ENCODE assay signal across 20 cellular contexts in genomic region chr6:89667872-89668556, GRCh38. TPM values are rescaled to one million over a fixed set of nuclear protein-coding genes. Genes with fewer than 3 reads are reported as not detected.
A peak's percentile ranks its signal among the peaks of the same experiment; 100 is the strongest.
DNase-seq lines count a peak whose midpoint lies in the region; ATAC-seq and TF ChIP-seq lines count a peak whose summit lies in the region.
"Had no signal": no experiment of that assay in that cellular context is flagged by ENCODE, and none has a peak within 500 bp of the region (broad histone marks: within the 10 kb centered on the region; RNA-seq: fewer than 3 reads in every experiment).

No MANE protein-coding gene starts in this region.

- peaks cover 30% of the 10 kb centered on the region for H3K36me3 Mint-ChIP-seq in endothelial cell (ENCODE audit: low read depth, unreplicated experiment)

- no peak overlapping the region for H3K4me3 Mint-ChIP-seq in endothelial cell (ENCODE audit: unreplicated experiment)
- H3K4me3 Mint-ChIP-seq: naive thymus-derived CD4-positive, alpha-beta T cell; stimulated activated naive CD8-positive, alpha-beta T cell treated with anti-CD3 and anti-CD28 coated beads, Interleukin-15, Interleukin-2, amounts not matched to agents 100 ng/mL and 50 ng/mL, for 24 hours had no signal

- no peaks in the 10 kb centered on the region for H3K27me3 Mint-ChIP-seq in endothelial cell (ENCODE audit: unreplicated experiment)
- H3K27me3 Mint-ChIP-seq: naive thymus-derived CD4-positive, alpha-beta T cell; stimulated activated naive CD8-positive, alpha-beta T cell treated with anti-CD3 and anti-CD28 coated beads, Interleukin-15, Interleukin-2, amounts not matched to agents 100 ng/mL and 50 ng/mL, for 24 hours had no signal

- no peak overlapping the region for H3K56ac ChIP-seq in mesendoderm (ENCODE audit: low read length)

- H2BK15ac ChIP-seq in mesendoderm (replicated peaks; ENCODE audit: low read depth) = no peak overlapping the region

- H3K27ac Mint-ChIP-seq in endothelial cell (ENCODE audit: unreplicated experiment) = peak overlapping the region; percentile 72
- H3K27ac Mint-ChIP-seq: stimulated activated naive CD8-positive, alpha-beta T cell treated with anti-CD3 and anti-CD28 coated beads, Interleukin-15, Interleukin-2, amounts not matched to agents 100 ng/mL and 50 ng/mL, for 24 hours had no signal

- H3K36me3 ChIP-seq in NT2/D1 (ENCODE audit: insufficient read depth, insufficient read length, low read length) (peaks cover 74% of the 10 kb centered on the region), mesendoderm (ENCODE audit: control insufficient read depth, insufficient read depth, low read length) (peaks cover 9% of the 10 kb centered on the region)

- H4K5ac ChIP-seq in mesendoderm (ENCODE audit: low read length) = no peak overlapping the region

- no peaks in the 10 kb centered on the region for H3K4me1 Mint-ChIP-seq in endothelial cell (ENCODE audit: unreplicated experiment)
- H3K4me1 Mint-ChIP-seq: naive thymus-derived CD4-positive, alpha-beta T cell had no signal

- DNase-seq in EL = peak; percentile 11
- peak; percentile 70 for DNase-seq in NT2/D1 (ENCODE audit: low read depth, low spot score)
- no peak for DNase-seq in endothelial cell (ENCODE audit: low spot score)
- peak; percentile 94 for DNase-seq in mesendoderm
- no peak for DNase-seq in middle frontal gyrus (ENCODE audit: extremely low spot score, low spot score)
- DNase-seq in 8988T = no peak
- DNase-seq: activated CD4-positive, alpha-beta T cell treated with anti-CD3 and anti-CD28 coated beads for 1 hour; activated CD8-positive, alpha-beta memory T cell treated with anti-CD3 and anti-CD28 coated beads, Interleukin-2, amount 50 U/mL, for 48 hours; activated naive CD4-positive, alpha-beta T cell treated with anti-CD3 and anti-CD28 coated beads, Interleukin-2, amount 50 U/mL, for 16 hours; BE2C; heart right ventricle; Karpas-422; left ventricle myocardium superior; naive thymus-derived CD4-positive, alpha-beta T cell; NCI-H1436 treated with DMSO at 0.1 percent for 48 hours; NCI-H345; NK-92 treated with Interleukin-12 subunit alpha and Interleukin-12 subunit beta, amount 100 ng/mL, for 24 hours had no signal

- no peak overlapping the region for H3K23ac ChIP-seq in mesendoderm (ENCODE audit: low read length)

- no CpG with 5 or more reads among the region's 5 CpGs for WGBS in mesendoderm (ENCODE audit: extremely low coverage, insufficient coverage, low lambda C conversion rate)

- ATAC-seq in GM18870 (IDR thresholded peaks at IDR 0.05; ENCODE audit: unreplicated experiment) = no peak
- ATAC-seq in GM18861 (IDR thresholded peaks at IDR 0.05; ENCODE audit: unreplicated experiment) = no peak
- ATAC-seq: naive thymus-derived CD4-positive, alpha-beta T cell had no signal

- H3K79me1 ChIP-seq in mesendoderm (ENCODE audit: low read length) = no peaks in the 10 kb centered on the region

- peak overlapping the region; percentile 85 for H3K27ac ChIP-seq in mesendoderm (ENCODE audit: low read depth, low read length)

- H3K9ac ChIP-seq in NT2/D1 (ENCODE audit: insufficient read length, low read depth) (no peak overlapping the region), mesendoderm (ENCODE audit: low read length) (no peak overlapping the region)

- no peak overlapping the region for H2BK120ac ChIP-seq in mesendoderm (ENCODE audit: low read depth, low read length)

- H3K27me3 ChIP-seq in NT2/D1 (ENCODE audit: insufficient read depth, insufficient read length) = no peaks in the 10 kb centered on the region
- no peaks in the 10 kb centered on the region for H3K27me3 ChIP-seq in mesendoderm (ENCODE audit: insufficient read depth, low read length, poor library complexity)
- H3K27me3 ChIP-seq: BE2C, heart right ventricle had no signal

- H3K4ac ChIP-seq in mesendoderm (ENCODE audit: low read depth, low read length) = no peak overlapping the region

- no peak overlapping the region for H3K4me2 ChIP-seq in mesendoderm (ENCODE audit: low read length)

- H3K9me3 Mint-ChIP-seq in endothelial cell (ENCODE audit: unreplicated experiment) = no peaks in the 10 kb centered on the region
- H3K9me3 Mint-ChIP-seq: naive thymus-derived CD4-positive, alpha-beta T cell; stimulated activated naive CD8-positive, alpha-beta T cell treated with anti-CD3 and anti-CD28 coated beads, Interleukin-15, Interleukin-2, amounts not matched to agents 100 ng/mL and 50 ng/mL, for 24 hours had no signal

- H3K18ac ChIP-seq in mesendoderm (ENCODE audit: low read length) = no peak overlapping the region

- no peaks in the 10 kb centered on the region for H3K9me3 ChIP-seq in NT2/D1 (ENCODE audit: insufficient read depth, low read length)
- H3K9me3 ChIP-seq: BE2C, heart right ventricle had no signal

- H2AK5ac ChIP-seq in mesendoderm (ENCODE audit: low read length) = no peak overlapping the region

- H3K4me1 ChIP-seq in NT2/D1 (ENCODE audit: insufficient read depth, insufficient read length) = no peaks in the 10 kb centered on the region
- H3K4me1 ChIP-seq in mesendoderm (ENCODE audit: control insufficient read depth, low read depth, low read length) = peaks cover 3% of the 10 kb centered on the region
- H3K4me1 ChIP-seq: BE2C had no signal

- H3K79me2 ChIP-seq in mesendoderm (ENCODE audit: control insufficient read depth, insufficient read depth, low read length) = no peaks in the 10 kb centered on the region

- no peak overlapping the region for H4K8ac ChIP-seq in mesendoderm (ENCODE audit: low read depth, low read length)

- no peak for TF ChIP-seq CTCF in endothelial cell (IDR thresholded peaks at IDR 0.05; ENCODE audit: unreplicated experiment)

- peak overlapping the region; percentile 16 for H2BK5ac ChIP-seq in mesendoderm (ENCODE audit: low read length)

- H3K4me3 ChIP-seq in NT2/D1 (ENCODE audit: insufficient read length, low read depth) = no peak overlapping the region
- H3K4me3 ChIP-seq in mesendoderm (ENCODE audit: low read length) = no peak overlapping the region
- H3K4me3 ChIP-seq: heart right ventricle had no signal

RNA-seq across cellular contexts. Expression of gene LYRM2, which starts 29.5 kb away (rescaled TPM):
- 16.0 TPM for total RNA-seq in endothelial cell (ENCODE audit: unreplicated experiment)
- polyA plus RNA-seq in mesendoderm (2013, experiment 1 of 2) = 30.4 TPM
- 30.0 TPM for polyA plus RNA-seq in mesendoderm (2013, experiment 2 of 2)

Comparison
In these comparisons a context has a peak if more than half of its experiments do, and no peak if none do; other contexts are left out.
1. DNase-seq: peak in EL (single experiment), NT2/D1 (single experiment) and mesendoderm (single experiment); none in endothelial cell (single experiment), middle frontal gyrus (single experiment) and 8988T (single experiment).